In genomic region chr12:57410534-57410933, GRCh38 we compare ENCODE assay signal across 2 cellular contexts.
TF ChIP-seq lines count a peak whose summit lies in the region.

No MANE protein-coding gene starts in this region.

TF ChIP-seq in GM23338, 12 proteins besides CTCF, POLR2A, EP300 and RAD21:
- no peak for TF ChIP-seq CREB1 (CRISPR knock-in tag; IDR thresholded peaks at IDR 0.05; ENCODE audit: low read depth)
- TF ChIP-seq EZH2 (IDR thresholded peaks at IDR 0.05; ENCODE audit: low read depth, unreplicated experiment) = no peak
- no peak for TF ChIP-seq NANOG (IDR thresholded peaks at IDR 0.05; ENCODE audit: borderline replicate concordance)
- no peak for TF ChIP-seq REST (IDR thresholded peaks at IDR 0.05; ENCODE audit: unreplicated experiment)
- no peak for TF ChIP-seq STAT1 (IDR thresholded peaks at IDR 0.05; ENCODE audit: unreplicated experiment)
- no peak for TF ChIP-seq ETS1 (IDR thresholded peaks at IDR 0.05)

TF ChIP-seq in K562, 482 proteins besides CTCF, POLR2A, EP300 and RAD21:
- 0 out of 2 replicates have a peak, but pooled peaks have one; percentile 5 for TF ChIP-seq NFE2 (IDR thresholded peaks at IDR 0.05; ENCODE audit: low read depth)
- no peak for TF ChIP-seq BRCA1 (IDR thresholded peaks at IDR 0.05)
- TF ChIP-seq BRCA1 (CRISPR knock-in tag; IDR thresholded peaks at IDR 0.05) = no peak
